In genomic region chr14:104875412-104875751, GRCh38 we compare ENCODE assay signal across 21 cellular contexts. TPM values are rescaled to one million over a fixed set of nuclear protein-coding genes. Genes with fewer than 3 reads are reported as not detected.
DNase-seq lines count a peak whose midpoint lies in the region; ATAC-seq and TF ChIP-seq lines count a peak whose summit lies in the region.
"Had no signal": no experiment of that assay in that cellular context is flagged by ENCODE, and none has a peak within 500 bp of the region (broad histone marks: within the 10 kb centered on the region; RNA-seq: fewer than 3 reads in every experiment).

No MANE protein-coding gene starts in this region.

- H2BK120ac ChIP-seq in IMR-90 (ENCODE audit: low read depth, low read length): no peak overlapping the region
- H2BK120ac ChIP-seq in neuronal stem cell (ENCODE audit: low read depth, low read length): no peak overlapping the region

- H3K4me3 Mint-ChIP-seq in glutamatergic neuron (ENCODE audit: unreplicated experiment): no peak overlapping the region
- H3K4me3 Mint-ChIP-seq: CD4-positive, CD25-positive, alpha-beta regulatory T cell; CD8-positive, alpha-beta T cell; H9; HFFc6 had no signal

- TF ChIP-seq RAD21 in IMR-90 (IDR thresholded peaks at IDR 0.05; ENCODE audit: low read length): no peak

- H2BK15ac ChIP-seq in IMR-90 (ENCODE audit: low read depth, low read length) (no peak overlapping the region), neuronal stem cell (ENCODE audit: low read length) (no peak overlapping the region)

- H3K27ac Mint-ChIP-seq in glutamatergic neuron (ENCODE audit: unreplicated experiment): no peak overlapping the region
- H3K27ac Mint-ChIP-seq: CD4-positive, CD25-positive, alpha-beta regulatory T cell; CD8-positive, alpha-beta T cell; HFFc6 had no signal

- H3K18ac ChIP-seq in IMR-90 (ENCODE audit: low read depth, low read length) (no peak overlapping the region), neuronal stem cell (ENCODE audit: low read length) (peak overlapping the region; percentile 71)

- H3K23ac ChIP-seq in IMR-90 (ENCODE audit: low read depth, low read length): no peak overlapping the region
- peak overlapping the region; percentile 80 for H3K23ac ChIP-seq in neuronal stem cell (ENCODE audit: low read depth, low read length, poor library complexity)

- CTCF ChIA-PET in IMR-90 (lab: Yijun Ruan, JAX): no interaction called here

- H3K27me3 ChIP-seq in left ventricle myocardium inferior (ENCODE audit: low read depth) (peaks cover 4% of the 10 kb centered on the region), IMR-90 (ENCODE audit: control insufficient read depth, insufficient read depth, low read length) (no peaks in the 10 kb centered on the region), neuronal stem cell (ENCODE audit: control insufficient read depth in 3 of 3, insufficient read depth in 3 of 3, low read depth in 1 of 3, low read length in 3 of 3) (no peaks in the 10 kb centered on the region), sigmoid colon (no peaks in the 10 kb centered on the region), tibial artery (no peaks in the 10 kb centered on the region)
- H3K27me3 ChIP-seq: BLaER1 had no signal

- H3K14ac ChIP-seq in IMR-90 (replicated peaks; ENCODE audit: low read depth, low read length) (no peak overlapping the region), neuronal stem cell (ENCODE audit: low read length) (peak overlapping the region; percentile 63)

- H3K79me1 ChIP-seq in IMR-90 (ENCODE audit: low read depth in 1 of 2, low read length in 2 of 2): peaks cover 17 to 53% of the 10 kb centered on the region in 2 experiments
- H3K79me1 ChIP-seq in neuronal stem cell (ENCODE audit: low read depth, low read length): peaks cover 23% of the 10 kb centered on the region

- H4K91ac ChIP-seq in IMR-90 (ENCODE audit: insufficient read depth, low read depth, low read length) (no peak overlapping the region), neuronal stem cell (ENCODE audit: low read depth, low read length, poor library complexity) (no peak overlapping the region)

- H3K9me1 ChIP-seq in IMR-90 (ENCODE audit: insufficient read depth, low read length): peaks cover 9% of the 10 kb centered on the region

- H2BK12ac ChIP-seq in neuronal stem cell (ENCODE audit: low read length): peak overlapping the region; percentile 73

- in situ Hi-C loops in IMR-90 (cut with MboI; ENCODE audit: low sequenced_read_pairs): no loop called here

- H4K20me1 ChIP-seq in IMR-90 (ENCODE audit: insufficient read depth, low read length): peaks cover 57% of the 10 kb centered on the region

- H2BK5ac ChIP-seq in IMR-90 (ENCODE audit: low read depth, low read length, poor library complexity, severe bottlenecking): no peak overlapping the region
- H2BK5ac ChIP-seq in neuronal stem cell (ENCODE audit: low read length): peak overlapping the region; percentile 53

- intact Hi-C loops in left ventricle myocardium inferior (cut with micrococcal nuclease): no loop called here
- intact Hi-C loops in Right ventricle myocardium inferior (cut with DNase I): no loop called here
- intact Hi-C loops in IMR-90 (cut with micrococcal nuclease): no loop called here
- intact Hi-C loops in sigmoid colon (cut with DNase I): no loop called here
- intact Hi-C loops in tibial artery (cut with DNase I; ENCODE audit: low total_unique reads): no loop called here

- ATAC-seq in Right ventricle myocardium inferior: no peak
- no peak for ATAC-seq in IMR-90 (ENCODE audit: low read depth)

- H3K4ac ChIP-seq in IMR-90 (ENCODE audit: low read depth, low read length) (no peak overlapping the region), neuronal stem cell (ENCODE audit: low read length) (no peak overlapping the region)

- H3K4me3 ChIP-seq in left ventricle myocardium inferior (no peak overlapping the region), IMR-90 (ENCODE audit: insufficient read depth, low read depth, low read length) (no peak overlapping the region), neuronal stem cell (ENCODE audit: low read length in 2 of 2) (peak overlapping the region in 1 of 2 donors; percentile 54), sigmoid colon (no peak overlapping the region), tibial artery (no peak overlapping the region)
- H3K4me3 ChIP-seq: BLaER1, GM23248 had no signal

- TF ChIP-seq POLR2A in IMR-90 (IDR thresholded peaks at IDR 0.05; ENCODE audit: low read depth, low read length) (no peak), sigmoid colon (IDR thresholded peaks at IDR 0.05) (no peak)

- no peak for TF ChIP-seq EP300 in sigmoid colon (IDR thresholded peaks at IDR 0.05)

- no peak for TF ChIP-seq CTCF in left ventricle myocardium inferior (IDR thresholded peaks at IDR 0.05; ENCODE audit: borderline replicate concordance)
- TF ChIP-seq CTCF in IMR-90 (conservative IDR thresholded peaks at IDR 0.05; ENCODE audit: low read depth, low read length): no peak
- no peak for TF ChIP-seq CTCF in glutamatergic neuron (IDR thresholded peaks at IDR 0.05; ENCODE audit: partially characterized antibody, unreplicated experiment)
- no peak for TF ChIP-seq CTCF in sigmoid colon (IDR thresholded peaks at IDR 0.05)
- TF ChIP-seq CTCF in tibial artery (IDR thresholded peaks at IDR 0.05): no peak

- H2AK5ac ChIP-seq in IMR-90 (ENCODE audit: low read depth, low read length): no peak overlapping the region
- peak overlapping the region; percentile 5 for H2AK5ac ChIP-seq in neuronal stem cell (ENCODE audit: low read depth, low read length)

- H3K9me3 ChIP-seq in left ventricle myocardium inferior (replicated peaks): no peaks in the 10 kb centered on the region
- H3K9me3 ChIP-seq in IMR-90 (ENCODE audit: control insufficient read depth, insufficient read depth, low read length): no peaks in the 10 kb centered on the region; the same call in 1 of the 2 replicates
- no peaks in the 10 kb centered on the region for H3K9me3 ChIP-seq in neuronal stem cell (replicated peaks in 1 of 2; ENCODE audit: control insufficient read depth in 2 of 2, insufficient read depth in 1 of 2, low read depth in 1 of 2, low read length in 2 of 2)
- H3K9me3 ChIP-seq in sigmoid colon: no peaks in the 10 kb centered on the region
- H3K9me3 ChIP-seq in tibial artery: no peaks in the 10 kb centered on the region
- H3K9me3 ChIP-seq: BLaER1, Caco-2 had no signal

- H3K4me2 ChIP-seq in IMR-90 (ENCODE audit: low read depth, low read length) (no peak overlapping the region), neuronal stem cell (ENCODE audit: insufficient read depth, low read length, poor library complexity, severe bottlenecking) (no peak overlapping the region)
- H3K4me2 ChIP-seq: BLaER1 had no signal

- H3K27ac ChIP-seq in left ventricle myocardium inferior (replicated peaks) (no peak overlapping the region), IMR-90 (ENCODE audit: insufficient read depth, low read length) (no peak overlapping the region), neuronal stem cell (replicated peaks; ENCODE audit: low read length) (no peak overlapping the region), sigmoid colon (no peak overlapping the region), tibial artery (no peak overlapping the region)
- H3K27ac ChIP-seq: BLaER1, C4-2B, GM23248 had no signal

- dilution Hi-C loops in IMR-90 (cut with HindIII; ENCODE audit: low sequenced_read_pairs, unreplicated experiment): no loop called here

- peak; percentile 5 for DNase-seq in left ventricle myocardium inferior
- no peak for DNase-seq in Right ventricle myocardium inferior (ENCODE audit: missing footprints)
- no peak for DNase-seq in IMR-90
- DNase-seq in glutamatergic neuron: peak; percentile 16
- DNase-seq in neuronal stem cell (ENCODE audit: low spot score): no peak
- no peak for DNase-seq in sigmoid colon
- DNase-seq in tibial artery: no peak
- DNase-seq in OCI-M1 (lab: John Stamatoyannopoulos, UW): no peak
- DNase-seq: Caco-2; CD4-positive, CD25-positive, alpha-beta regulatory T cell; DMS153; DND-41; H9; HFFc6 had no signal

- H3K9me3 Mint-ChIP-seq in glutamatergic neuron (ENCODE audit: unreplicated experiment): peaks cover 9% of the 10 kb centered on the region
- H3K9me3 Mint-ChIP-seq: CD4-positive, CD25-positive, alpha-beta regulatory T cell; CD8-positive, alpha-beta T cell; H9; HFFc6 had no signal

- peaks cover 17% of the 10 kb centered on the region for H3K4me1 Mint-ChIP-seq in glutamatergic neuron (ENCODE audit: low read depth, unreplicated experiment)

- no peak overlapping the region for H4K5ac ChIP-seq in IMR-90 (ENCODE audit: low read depth, low read length)

- peak overlapping the region; percentile 72 for H2AK9ac ChIP-seq in IMR-90 (replicated peaks; ENCODE audit: low read depth, low read length, poor library complexity)

- peaks cover 11% of the 10 kb centered on the region for H3K27me3 Mint-ChIP-seq in glutamatergic neuron (ENCODE audit: unreplicated experiment)
- H3K27me3 Mint-ChIP-seq: CD4-positive, CD25-positive, alpha-beta regulatory T cell had no signal

- no peak overlapping the region for H3K9ac ChIP-seq in IMR-90 (ENCODE audit: low read depth, low read length)
- peak overlapping the region; percentile 66 for H3K9ac ChIP-seq in neuronal stem cell (ENCODE audit: low read depth, low read length, poor library complexity)
- H3K9ac ChIP-seq: BLaER1, GM23248 had no signal

- no peak overlapping the region for H3K56ac ChIP-seq in IMR-90 (ENCODE audit: extremely low read depth, insufficient read depth, low read length)

- no peak overlapping the region for H2BK20ac ChIP-seq in IMR-90 (ENCODE audit: low read depth, low read length)

- POLR2A ChIA-PET in IMR-90 (lab: Charles Lee; ENCODE audit: unreplicated experiment): no interaction called here

- H4K8ac ChIP-seq in IMR-90 (ENCODE audit: low read depth in 2 of 2, low read length in 2 of 2) (no peak overlapping the region), neuronal stem cell (ENCODE audit: low read depth, low read length) (no peak overlapping the region)

- no TSS peak for BruUV-seq in IMR-90 (replicated peaks; lab: Mats Ljungman, UMichigan)

- peaks cover 14% of the 10 kb centered on the region for H3K36me3 ChIP-seq in left ventricle myocardium inferior
- peaks cover 17% of the 10 kb centered on the region for H3K36me3 ChIP-seq in IMR-90 (ENCODE audit: control insufficient read depth, insufficient read depth, low read length)
- H3K36me3 ChIP-seq in neuronal stem cell (replicated peaks in 1 of 2; ENCODE audit: control insufficient read depth in 2 of 2, insufficient read depth in 2 of 2, low read length in 2 of 2): peaks cover 0 to 2% of the 10 kb centered on the region in 2 donors
- peaks cover 2 to 25% (median 4%) of the 10 kb centered on the region in 4 donors for H3K36me3 ChIP-seq in sigmoid colon
- peaks cover 12 to 36% (median 18%) of the 10 kb centered on the region in 3 donors for H3K36me3 ChIP-seq in tibial artery
- H3K36me3 ChIP-seq: BLaER1 had no signal

- no peaks in the 10 kb centered on the region for H3K36me3 Mint-ChIP-seq in glutamatergic neuron (ENCODE audit: unreplicated experiment)
- H3K36me3 Mint-ChIP-seq: CD4-positive, CD25-positive, alpha-beta regulatory T cell; CD8-positive, alpha-beta T cell had no signal

- WGBS in IMR-90 (ENCODE audit: extremely low coverage in 2 of 2, insufficient read length in 1 of 2), 2 experiments: 100% methylated on average over 7 of the region's 13 CpGs; no CpG with 5 or more reads in 1 of the 2 experiments
- WGBS in neuronal stem cell (ENCODE audit: extremely low coverage in 2 of 2, insufficient read length in 2 of 2, insufficient replicate concordance in 1 of 2), 2 donors: no CpG with 5 or more reads among the region's 13 CpGs
- WGBS in sigmoid colon, 2 donors: 95 to 96% methylated on average over 13 of the region's 13 CpGs

- H2AFZ ChIP-seq in IMR-90 (replicated peaks; ENCODE audit: low read length, poor library complexity): no peak overlapping the region
- H2AFZ ChIP-seq in neuronal stem cell (ENCODE audit: low read length): no peak overlapping the region
- H2AFZ ChIP-seq: GM23248 had no signal

- peaks cover 6% of the 10 kb centered on the region for H3K4me1 ChIP-seq in left ventricle myocardium inferior
- H3K4me1 ChIP-seq in IMR-90 (ENCODE audit: control insufficient read depth, insufficient read depth, low read length): peaks cover 5% of the 10 kb centered on the region
- peaks cover 0 to 8% of the 10 kb centered on the region in 2 donors for H3K4me1 ChIP-seq in neuronal stem cell (ENCODE audit: control insufficient read depth in 2 of 2, insufficient read depth in 1 of 2, low read depth in 1 of 2, low read length in 2 of 2)
- H3K4me1 ChIP-seq in sigmoid colon: peaks cover 0 to 12% (median 3%) of the 10 kb centered on the region in 4 donors
- H3K4me1 ChIP-seq in tibial artery: peaks cover 0 to 29% (median 6%) of the 10 kb centered on the region in 4 donors
- H3K4me1 ChIP-seq: Caco-2 had no signal

RNA-seq across cellular contexts. Expression of gene CEP170B, which starts 10.3 kb away (rescaled TPM):
- total RNA-seq in left ventricle myocardium inferior: 11.7 TPM
- 10.5 TPM for total RNA-seq in Right ventricle myocardium inferior
- 3.6 and 4.2 TPM in 2 replicates for total RNA-seq in IMR-90 (2012; rRNA removed)
- polyA plus RNA-seq in IMR-90 (2012; rRNA removed): 13.1 and 17.5 TPM in 2 replicates
- polyA plus RNA-seq in IMR-90 (2012; cell fraction: cytosol; rRNA removed): 8.0 and 13.1 TPM in 2 replicates
- polyA plus RNA-seq in IMR-90 (2012; cell fraction: nucleus; rRNA removed; ENCODE audit: low replicate concordance): 67.5 and 145 TPM in 2 replicates
- total RNA-seq in glutamatergic neuron (ENCODE audit: unreplicated experiment): 80.4 TPM
- 12.3 TPM for polyA plus RNA-seq in neuronal stem cell (2013, experiment 1 of 2)
- polyA plus RNA-seq in neuronal stem cell (2013, experiment 2 of 2): 11.4 TPM
- total RNA-seq in sigmoid colon: 10 to 100 TPM in 2 of 4 donors, 1 to 10 TPM in 2; 5.4 to 16.1 (median 11.4) TPM
- 10 to 100 TPM; 12.6 to 60.0 (median 22.4) TPM for polyA plus RNA-seq in sigmoid colon

RNA-seq across cellular contexts. Expression of gene PLD4, which starts 49.3 kb away (rescaled TPM):
- total RNA-seq in left ventricle myocardium inferior (0.44 TPM), Right ventricle myocardium inferior (not detected), IMR-90 (2012; rRNA removed) (not detected in 2 replicates), glutamatergic neuron (ENCODE audit: unreplicated experiment) (not detected), sigmoid colon (1 to 10 TPM in 1 of 4 donors, under 1 TPM in 3; 0.28 to 1.5 (median 0.60) TPM)
- polyA plus RNA-seq in IMR-90 (2012; rRNA removed) (0.05 and 0.07 TPM in 2 replicates), sigmoid colon (1 to 10 TPM in 1 of 3 donors, not detected in 2; 7.1 TPM)
- polyA plus RNA-seq in IMR-90 (2012; cell fraction: cytosol; rRNA removed): 0.04 TPM in 1 of 2 replicates, not detected in the other
- 0.12 and 0.14 TPM in 2 replicates for polyA plus RNA-seq in IMR-90 (2012; cell fraction: nucleus; rRNA removed; ENCODE audit: low replicate concordance)
- 0.04 TPM for polyA plus RNA-seq in neuronal stem cell (2013, experiment 1 of 2)
- polyA plus RNA-seq in neuronal stem cell (2013, experiment 2 of 2): 0.03 TPM
- total RNA-seq: A172; A673; Caco-2; CD4-positive, CD25-positive, alpha-beta regulatory T cell; GM23248; H4; H9 had no signal
- polyA plus RNA-seq: GM23248 had no signal

Comparison
In these comparisons a context has a peak if more than half of its experiments do, and no peak if none do; other contexts are left out.
1. DNase-seq: peak in left ventricle myocardium inferior (single experiment) and glutamatergic neuron (single experiment); none in Right ventricle myocardium inferior (single experiment), IMR-90 (single experiment), neuronal stem cell (single experiment), sigmoid colon (single experiment), tibial artery (0 of 2) and OCI-M1 (single experiment).